ENCODE assay signal across 18 cellular contexts in genomic region chr7:28291559-28291958, GRCh38.
A peak's percentile ranks its signal among the peaks of the same experiment; 100 is the strongest.
DNase-seq lines count a peak whose midpoint lies in the region; ATAC-seq and TF ChIP-seq lines count a peak whose summit lies in the region.
"Had no signal": no experiment of that assay in that cellular context is flagged by ENCODE, and none has a peak within 500 bp of the region (broad histone marks: within the 10 kb centered on the region; RNA-seq: fewer than 3 reads in every experiment).

No MANE protein-coding gene starts in this region.

- no peaks in the 10 kb centered on the region for H3K9me3 Mint-ChIP-seq in nephron
- H3K9me3 Mint-ChIP-seq: CD8-positive, alpha-beta T cell had no signal

- no peak for ATAC-seq in GM19397 (IDR thresholded peaks at IDR 0.05; ENCODE audit: unreplicated experiment)
- ATAC-seq: CD8-positive, alpha-beta T cell; K562; PC-3 had no signal

- peaks cover 14% of the 10 kb centered on the region; the same call in 1 of the 2 replicates for H3K9me3 ChIP-seq in NT2/D1 (ENCODE audit: insufficient read depth, low read length)
- no peaks in the 10 kb centered on the region for H3K9me3 ChIP-seq in colonic mucosa
- H3K9me3 ChIP-seq in vagina, result no peaks in the 10 kb centered on the region
- H3K9me3 ChIP-seq: BE2C, SJSA1 had no signal

- H3K36me3 ChIP-seq in H7 (replicated peaks; ENCODE audit: control insufficient read depth, insufficient read depth, low read length) (no peaks in the 10 kb centered on the region), NT2/D1 (ENCODE audit: insufficient read depth, insufficient read length, low read length) (no peaks in the 10 kb centered on the region), colonic mucosa (no peaks in the 10 kb centered on the region), vagina (no peaks in the 10 kb centered on the region)
- H3K36me3 ChIP-seq: BE2C, SJSA1 had no signal

- TF ChIP-seq POLR2A in vagina (IDR thresholded peaks at IDR 0.05), result no peak

- H3K4me3 Mint-ChIP-seq in nephron, result peak overlapping the region in 1 of 3 experiments; percentile 8
- H3K4me3 Mint-ChIP-seq: CD8-positive, alpha-beta T cell had no signal

- H3K27ac Mint-ChIP-seq in nephron, result peak overlapping the region in 2 of 3 experiments; percentile 49 to 82
- H3K27ac Mint-ChIP-seq: CD8-positive, alpha-beta T cell had no signal

- H3K27ac ChIP-seq in colonic mucosa (no peak overlapping the region), vagina (no peak overlapping the region)
- H3K27ac ChIP-seq: SJSA1 had no signal

- no peak for TF ChIP-seq CTCF in nephron (IDR thresholded peaks at IDR 0.05; ENCODE audit: unreplicated experiment in 3 of 3)
- TF ChIP-seq CTCF in colonic mucosa (IDR thresholded peaks at IDR 0.05), result no peak
- no peak for TF ChIP-seq CTCF in vagina (IDR thresholded peaks at IDR 0.05)

- no peak overlapping the region for H3K9ac ChIP-seq in NT2/D1 (ENCODE audit: insufficient read length, low read depth)
- H3K9ac ChIP-seq in colonic mucosa (ENCODE audit: low read depth in 2 of 2, low read length in 2 of 2), result no peak overlapping the region

- peaks cover 20% of the 10 kb centered on the region for H3K4me1 Mint-ChIP-seq in nephron

- no peaks in the 10 kb centered on the region for H3K36me3 Mint-ChIP-seq in nephron (ENCODE audit: low read depth)
- H3K36me3 Mint-ChIP-seq: CD8-positive, alpha-beta T cell had no signal

- intact Hi-C loops in colonic mucosa (cut with DNase I), result no loop called here
- intact Hi-C loops in vagina (cut with DNase I), result no loop called here

- H3K4me3 ChIP-seq in H7 (ENCODE audit: insufficient read depth, low read depth, low read length) (no peak overlapping the region), NT2/D1 (ENCODE audit: insufficient read length, low read depth) (no peak overlapping the region), colonic mucosa (no peak overlapping the region), vagina (no peak overlapping the region)
- H3K4me3 ChIP-seq: K562, SJSA1 had no signal

- no peaks in the 10 kb centered on the region for H3K27me3 Mint-ChIP-seq in nephron (ENCODE audit: low read depth)

- H3K4me1 ChIP-seq in NT2/D1 (ENCODE audit: insufficient read depth, insufficient read length) (peaks cover 6% of the 10 kb centered on the region), colonic mucosa (no peaks in the 10 kb centered on the region), vagina (no peaks in the 10 kb centered on the region)
- H3K4me1 ChIP-seq: SJSA1 had no signal

- H3K27me3 ChIP-seq in H7 (ENCODE audit: control insufficient read depth, insufficient read depth, low read length) (no peaks in the 10 kb centered on the region), NT2/D1 (ENCODE audit: insufficient read depth, insufficient read length) (no peaks in the 10 kb centered on the region), colonic mucosa (no peaks in the 10 kb centered on the region), vagina (no peaks in the 10 kb centered on the region)
- H3K27me3 ChIP-seq: BE2C, SJSA1 had no signal

- peak; percentile 34 for DNase-seq in H7
- peak; percentile 96 for DNase-seq in NT2/D1 (ENCODE audit: low read depth, low spot score)
- DNase-seq in iPS DF 4.7 (ENCODE audit: extremely low read depth, low spot score), result peak; percentile 94
- no peak for DNase-seq in colonic mucosa
- no peak for DNase-seq in vagina (ENCODE audit: extremely low spot score in 2 of 2)
- DNase-seq: BE2C; CD8-positive, alpha-beta T cell; DND-41; NCI-H146; NCI-H2081 treated with DMSO at 0.1 percent for 48 hours; NCI-H2227 treated with DMSO at 0.1 percent for 48 hours; NCI-H524 treated with DMSO at 0.1 percent for 48 hours; NK-92 treated with Interleukin-12 subunit alpha and Interleukin-12 subunit beta, amount 100 ng/mL, for 24 hours; PC-3 had no signal

Comparison
In these comparisons a context has a peak if more than half of its experiments do, and no peak if none do; other contexts are left out.
1. DNase-seq: peak in H7 (single experiment), NT2/D1 (single experiment) and iPS DF 4.7 (single experiment); none in colonic mucosa (single experiment) and vagina (0 of 2).